ENCODE assay signal across 9 cellular contexts in genomic region chr1:115088871-115089442, GRCh38. TPM values are rescaled to one million over a fixed set of nuclear protein-coding genes. Genes with fewer than 3 reads are reported as not detected.
DNase-seq lines count a peak whose midpoint lies in the region; ATAC-seq and TF ChIP-seq lines count a peak whose summit lies in the region.
"Had no signal": no experiment of that assay in that cellular context is flagged by ENCODE, and none has a peak within 500 bp of the region (broad histone marks: within the 10 kb centered on the region; RNA-seq: fewer than 3 reads in every experiment).

No MANE protein-coding gene starts in this region.

- no peak for TF ChIP-seq CTCF in AG04449 (IDR thresholded peaks at IDR 0.05; ENCODE audit: insufficient read depth, low read length, missing control alignments)
- TF ChIP-seq CTCF in endodermal cell (conservative IDR thresholded peaks at IDR 0.05), result no peak

- no peak overlapping the region for H3K27ac Mint-ChIP-seq in endodermal cell
- H3K27ac Mint-ChIP-seq in naive thymus-derived CD4-positive, alpha-beta T cell, result peak overlapping the region in 6 of 9 donors; percentile 44 to 93 (median 66)

- H3K4me3 Mint-ChIP-seq in endodermal cell, result peak overlapping the region; percentile 72
- H3K4me3 Mint-ChIP-seq in naive thymus-derived CD4-positive, alpha-beta T cell, result peak overlapping the region; percentile 62 to 88 (median 80)

- H3K27me3 ChIP-seq in endodermal cell (ENCODE audit: control insufficient read depth, insufficient read depth, low read length, poor library complexity, severe bottlenecking), result peaks cover 11% of the 10 kb centered on the region
- no peaks in the 10 kb centered on the region for H3K27me3 ChIP-seq in naive thymus-derived CD4-positive, alpha-beta T cell (ENCODE audit: control insufficient read depth in 2 of 2, insufficient read depth in 2 of 2, low read length in 2 of 2)

- WGBS in endodermal cell (ENCODE audit: insufficient coverage in 1 of 2, insufficient read length in 1 of 2), 2 experiments, result 4 to 10% methylated on average over 2 to 28 of the region's 28 CpGs

- POLR2A ChIA-PET in AG04449 (lab: Yijun Ruan, JAX), result no interaction called here
- POLR2A ChIA-PET in naive thymus-derived CD4-positive, alpha-beta T cell (lab: Charles Lee), result interaction anchor here (0.9 kb wide), 1 partner anchor 10 kb away, joined by 4 read pairs; no protein-coding TSS in a partner anchor

- ATAC-seq in naive thymus-derived CD4-positive, alpha-beta T cell, result no peak
- ATAC-seq in HG02763 (IDR thresholded peaks at IDR 0.05; ENCODE audit: unreplicated experiment) (no peak), GM18868 (IDR thresholded peaks at IDR 0.05; ENCODE audit: unreplicated experiment) (no peak)

- peaks cover 6% of the 10 kb centered on the region for H3K4me1 ChIP-seq in endodermal cell (ENCODE audit: control insufficient read depth, insufficient read depth, low read length)
- H3K4me1 ChIP-seq in naive thymus-derived CD4-positive, alpha-beta T cell (ENCODE audit: control insufficient read depth in 2 of 2, insufficient read depth in 2 of 2, low read length in 2 of 2), result peaks cover 6 to 9% of the 10 kb centered on the region in 2 donors

- no peaks in the 10 kb centered on the region for H3K36me3 ChIP-seq in endodermal cell (ENCODE audit: control insufficient read depth, insufficient read depth, low read length)
- H3K36me3 ChIP-seq in naive thymus-derived CD4-positive, alpha-beta T cell (ENCODE audit: control insufficient read depth in 2 of 3, insufficient read depth in 3 of 3, low read length in 3 of 3), result no peaks in the 10 kb centered on the region

- CTCF ChIA-PET in AG04449 (lab: Yijun Ruan, JAX), result interaction anchor here (1.1 to 4.8 kb wide), 6 partner anchors 9 to 507 kb away, joined by 3 to 21 read pairs (median 5); no protein-coding TSS in a partner anchor
- CTCF ChIA-PET in naive thymus-derived CD4-positive, alpha-beta T cell (lab: Charles Lee), result interaction anchor here (0.5 to 1.7 kb wide), 2 partner anchors 35 to 440 kb away, joined by 3 to 4 read pairs; no protein-coding TSS in a partner anchor

- intact Hi-C loops in naive thymus-derived CD4-positive, alpha-beta T cell (cut with micrococcal nuclease), result loop anchor here (1.0 to 2.0 kb wide), 4 partner anchors 10 to 418 kb away; partner anchors contain the start of gene DENND2C (in 1 of the 2)

- no peak overlapping the region for H3K27ac ChIP-seq in endodermal cell (ENCODE audit: low read depth, low read length)
- H3K27ac ChIP-seq in naive thymus-derived CD4-positive, alpha-beta T cell (ENCODE audit: low read depth, low read length), result peak overlapping the region; percentile 69

- H3K4me3 ChIP-seq in AG04449 (ENCODE audit: low read depth, low read length), result peak overlapping the region; percentile 64
- H3K4me3 ChIP-seq in Jurkat, Clone E6-1 (ENCODE audit: low read length), result peak overlapping the region; percentile 75
- H3K4me3 ChIP-seq in endodermal cell (ENCODE audit: low read length), result peak overlapping the region; percentile 85
- H3K4me3 ChIP-seq in naive thymus-derived CD4-positive, alpha-beta T cell (ENCODE audit: low read length), result peak overlapping the region; percentile 59

- H3K36me3 Mint-ChIP-seq in endodermal cell (ENCODE audit: low read depth), result no peaks in the 10 kb centered on the region
- H3K36me3 Mint-ChIP-seq in naive thymus-derived CD4-positive, alpha-beta T cell, result peaks cover 0 to 2% (median 0%) of the 10 kb centered on the region in 5 donors

- H3K9ac ChIP-seq in endodermal cell (ENCODE audit: extremely low read depth, low read length, poor library complexity, severe bottlenecking), result peak overlapping the region; percentile 41

- no peaks in the 10 kb centered on the region for H3K9me3 Mint-ChIP-seq in endodermal cell
- H3K9me3 Mint-ChIP-seq in naive thymus-derived CD4-positive, alpha-beta T cell, result peaks cover 0 to 3% (median 0%) of the 10 kb centered on the region in 11 donors

- H3K27me3 Mint-ChIP-seq in endodermal cell (ENCODE audit: insufficient read depth), result peaks cover 33% of the 10 kb centered on the region
- peaks cover 0 to 29% (median 0%) of the 10 kb centered on the region in 5 donors for H3K27me3 Mint-ChIP-seq in naive thymus-derived CD4-positive, alpha-beta T cell

- no peaks in the 10 kb centered on the region for H3K9me3 ChIP-seq in endodermal cell (ENCODE audit: control insufficient read depth, low read length)
- no peaks in the 10 kb centered on the region for H3K9me3 ChIP-seq in naive thymus-derived CD4-positive, alpha-beta T cell (ENCODE audit: control insufficient read depth in 2 of 3, low read length in 3 of 3)

- peaks cover 8% of the 10 kb centered on the region for H3K4me1 Mint-ChIP-seq in endodermal cell
- H3K4me1 Mint-ChIP-seq in naive thymus-derived CD4-positive, alpha-beta T cell, result peaks cover 10 to 56% (median 31%) of the 10 kb centered on the region in 7 donors

- DNase-seq in AG04449 (ENCODE audit: low read depth, low spot score), result no peak
- no peak for DNase-seq in Jurkat, Clone E6-1 (ENCODE audit: low read depth, low spot score)
- DNase-seq in endodermal cell, result no peak
- no peak for DNase-seq in naive thymus-derived CD4-positive, alpha-beta T cell
- DNase-seq in NCI-H1092 (lab: John Stamatoyannopoulos, UW), result no peak
- no peak for DNase-seq in COR-L47 (lab: John Stamatoyannopoulos, UW)

RNA-seq across cellular contexts. Expression of gene TSPAN2, which starts 0.3 kb away (rescaled TPM):
- 39.9 TPM for polyA plus RNA-seq in Jurkat, Clone E6-1 (2012; ENCODE audit: insufficient read depth, insufficient read length)
- 10 to 100 TPM in 1 of 2 donors, 1 to 10 TPM in 1; 7.1 to 10.7 TPM for total RNA-seq in endodermal cell
- 10.4 TPM for polyA plus RNA-seq in endodermal cell (2013, experiment 1 of 2)
- 9.3 TPM for polyA plus RNA-seq in endodermal cell (2013, experiment 2 of 2)
- total RNA-seq in naive thymus-derived CD4-positive, alpha-beta T cell, result 10 to 100 TPM in 1 of 5 experiments, 1 to 10 TPM in 2, under 1 TPM in 1, not detected in 1; 0.30 to 12.0 (median 2.9) TPM
- polyA plus RNA-seq in naive thymus-derived CD4-positive, alpha-beta T cell, result 1 to 10 TPM; 4.2 to 4.9 TPM

RNA-seq across cellular contexts. Expression of gene TSHB, which starts 59.3 kb away (rescaled TPM):
- not detected for polyA plus RNA-seq in Jurkat, Clone E6-1 (2012; ENCODE audit: insufficient read depth, insufficient read length)
- total RNA-seq in endodermal cell, result not detected
- not detected for polyA plus RNA-seq in endodermal cell (2013, experiment 1 of 2)
- polyA plus RNA-seq in endodermal cell (2013, experiment 2 of 2), result not detected
- total RNA-seq in naive thymus-derived CD4-positive, alpha-beta T cell, result not detected
- polyA plus RNA-seq in naive thymus-derived CD4-positive, alpha-beta T cell, result not detected
- total RNA-seq: glomerular endothelial cell had no signal
